ENCODE assay signal across 10 cellular contexts in genomic region chr19:41868120-41868988, GRCh38. TPM values are rescaled to one million over a fixed set of nuclear protein-coding genes. Genes with fewer than 3 reads are reported as not detected.
DNase-seq lines count a peak whose midpoint lies in the region; ATAC-seq, FAIRE-seq and TF ChIP-seq lines count a peak whose summit lies in the region.
"Had no signal": no experiment of that assay in that cellular context is flagged by ENCODE, and none has a peak within 500 bp of the region (broad histone marks: within the 10 kb centered on the region; RNA-seq: fewer than 3 reads in every experiment).

No MANE protein-coding gene starts in this region.

- CTCF ChIA-PET in HepG2 (lab: Yijun Ruan, JAX; ENCODE audit: low intra/inter-chr PET ratio, low total read pairs): no interaction called here

- peaks cover 36% of the 10 kb centered on the region for H3K79me2 ChIP-seq in HepG2 (ENCODE audit: insufficient read depth, low read length)

- H3K4me3 ChIP-seq in HepG2 (replicated peaks in 1 of 3; ENCODE audit: insufficient read depth in 1 of 3, low read depth in 2 of 3, low read length in 3 of 3): no peak overlapping the region
- H3K4me3 ChIP-seq in right lobe of liver: no peak overlapping the region
- no peak overlapping the region for H3K4me3 ChIP-seq in RWPE2 (ENCODE audit: severe bottlenecking)
- no peak overlapping the region for H3K4me3 ChIP-seq in body of pancreas
- H3K4me3 ChIP-seq in coronary artery: no peak overlapping the region

- H3K9ac ChIP-seq in HepG2 (ENCODE audit: insufficient read depth, low read depth, low read length): no peak overlapping the region

- no TSS peak for BruUV-seq in HepG2 (replicated peaks; lab: Mats Ljungman, UMichigan)

- FAIRE-seq in HepG2 (lab: Jason Lieb, UNC): no peak
- no peak for FAIRE-seq in HTR-8/SVneo (lab: Jason Lieb, UNC)
- FAIRE-seq: D721Med had no signal

- TF ChIP-seq POLR2A in HepG2 (IDR thresholded peaks at IDR 0.05; ENCODE audit: insufficient read depth in 1 of 2, low read depth in 2 of 2, low read length in 2 of 2) (peak in 1 of 2 experiments; percentile 43; a peak in 1 of 4 replicates), right lobe of liver (IDR thresholded peaks at IDR 0.05) (no peak), body of pancreas (IDR thresholded peaks at IDR 0.05) (no peak)

- H2AFZ ChIP-seq in HepG2 (ENCODE audit: low read length): no peak overlapping the region

- H3K9me3 ChIP-seq in HepG2 (ENCODE audit: low read length): no peaks in the 10 kb centered on the region
- no peaks in the 10 kb centered on the region for H3K9me3 ChIP-seq in right lobe of liver
- H3K9me3 ChIP-seq in RWPE2 (ENCODE audit: severe bottlenecking): no peaks in the 10 kb centered on the region
- no peaks in the 10 kb centered on the region for H3K9me3 ChIP-seq in body of pancreas

- TF ChIP-seq CTCF in HepG2 (CRISPR knock-in tag; IDR thresholded peaks at IDR 0.05) (no peak), right lobe of liver (IDR thresholded peaks at IDR 0.05) (no peak), RWPE2 (IDR thresholded peaks at IDR 0.05; ENCODE audit: poor library complexity, severe bottlenecking) (no peak), body of pancreas (IDR thresholded peaks at IDR 0.05) (no peak), coronary artery (IDR thresholded peaks at IDR 0.05) (no peak)

- no peak overlapping the region for H3K4me2 ChIP-seq in HepG2 (ENCODE audit: low read depth, low read length)

- peaks cover 88% of the 10 kb centered on the region for H4K20me1 ChIP-seq in HepG2 (ENCODE audit: insufficient read depth, low read length)

- TF ChIP-seq RAD21 in HepG2 (CRISPR knock-in tag; IDR thresholded peaks at IDR 0.05): no peak

- DNase-seq in HepG2 (ENCODE audit: low spot score): no peak
- DNase-seq in right lobe of liver: no peak
- no peak for DNase-seq in RWPE2 (ENCODE audit: low spot score)
- no peak for DNase-seq in body of pancreas
- no peak for DNase-seq in GM19238 (ENCODE audit: insufficient read length, low spot score)
- DNase-seq in coronary artery (ENCODE audit: low spot score): no peak
- no peak for DNase-seq in HTR-8/SVneo (ENCODE audit: insufficient read length, low spot score)

- H3K27ac ChIP-seq in HepG2 (ENCODE audit: extremely low read length, insufficient read depth, low read length) (peak overlapping the region; percentile 29), right lobe of liver (no peak overlapping the region), RWPE2 (ENCODE audit: poor library complexity, severe bottlenecking) (peak overlapping the region; percentile 5), body of pancreas (no peak overlapping the region), coronary artery (no peak overlapping the region)

- peak; percentile 1; the same call in 1 of the 3 replicates for ATAC-seq in HepG2
- ATAC-seq in right lobe of liver: no peak
- ATAC-seq in RWPE2 (ENCODE audit: low read depth): no peak
- ATAC-seq in esophagus mucosa: peak; percentile 19
- ATAC-seq in body of pancreas: no peak

- in situ Hi-C loops in HepG2 (cut with HindIII; ENCODE audit: extremely low pct_ligation_motif_present, low pct_unique_long_range_greater_than_20kb): no loop called here

- H3K36me3 ChIP-seq in HepG2 (replicated peaks in 1 of 2; ENCODE audit: control insufficient read depth in 1 of 2, insufficient read depth in 2 of 2, low read length in 2 of 2) (peaks cover 29 to 75% of the 10 kb centered on the region in 2 experiments), right lobe of liver (peaks cover 7 to 66% (median 31%) of the 10 kb centered on the region in 4 donors), RWPE2 (ENCODE audit: low read depth) (peaks cover 86% of the 10 kb centered on the region), body of pancreas (replicated peaks in 1 of 2; ENCODE audit: insufficient read depth in 1 of 2, low read depth in 2 of 2) (peaks cover 20 to 23% of the 10 kb centered on the region in 2 donors)

- no peak for TF ChIP-seq EP300 in HepG2 (IDR thresholded peaks at IDR 0.05; ENCODE audit: low read depth in 2 of 2, low read length in 2 of 2)
- no peak for TF ChIP-seq EP300 in HepG2 (CRISPR knock-in tag; IDR thresholded peaks at IDR 0.05; ENCODE audit: borderline replicate concordance)

- H3K27me3 ChIP-seq in HepG2 (ENCODE audit: control insufficient read depth in 1 of 2, insufficient read depth in 2 of 2, low read length in 2 of 2) (no peaks in the 10 kb centered on the region), right lobe of liver (no peaks in the 10 kb centered on the region), RWPE2 (ENCODE audit: insufficient read depth, poor library complexity, severe bottlenecking) (no peaks in the 10 kb centered on the region), body of pancreas (no peaks in the 10 kb centered on the region)

- WGBS in HepG2 (ENCODE audit: low lambda C conversion rate): 94% methylated on average over 8 of the region's 10 CpGs
- 63% methylated on average over 7 of the region's 10 CpGs for WGBS in right lobe of liver (ENCODE audit: insufficient coverage, low coverage, low lambda C conversion rate, missing lambda C conversion rate)
- 46 to 50% methylated on average over 6 to 10 of the region's 10 CpGs for WGBS in body of pancreas, 2 donors

- H3K4me1 ChIP-seq in HepG2 (ENCODE audit: insufficient read depth, low read length) (peaks cover 67% of the 10 kb centered on the region), right lobe of liver (peaks cover 0 to 12% (median 0%) of the 10 kb centered on the region in 4 donors), RWPE2 (ENCODE audit: insufficient read depth, poor library complexity, severe bottlenecking) (no peaks in the 10 kb centered on the region), body of pancreas (peaks cover 49% of the 10 kb centered on the region)

- POLR2A ChIA-PET in HepG2 (lab: Yijun Ruan, JAX): interaction anchor here (6.9 kb wide), 1 partner anchor 8 kb away, joined by 72 read pairs; the partner anchor contains the start of gene RPS19

- intact Hi-C loops in HepG2 (cut with micrococcal nuclease; ENCODE audit: unreplicated experiment): no loop called here
- intact Hi-C loops in right lobe of liver (cut with DNase I): no loop called here
- intact Hi-C loops in body of pancreas (cut with DNase I): no loop called here

RNA-seq across cellular contexts. Expression of gene RPS19, which starts 8.3 kb away (rescaled TPM):
- total RNA-seq in HepG2 (2016; rRNA removed; fragmentation: Illumina TruSeq; extraction: Trizol): 4,758 and 5,028 TPM in 2 replicates
- 8,990 and 9,707 TPM in 2 replicates for total RNA-seq in HepG2 (2016; cell fraction: cytosol; rRNA removed; fragmentation: Illumina TruSeq; extraction: Trizol; ENCODE audit: low read depth)
- total RNA-seq in HepG2 (2016; cell fraction: insoluble cytoplasmic fraction; rRNA removed; fragmentation: Illumina TruSeq; extraction: Trizol): 4,892 and 5,330 TPM in 2 replicates
- total RNA-seq in HepG2 (2016; cell fraction: membrane; rRNA removed; fragmentation: Illumina TruSeq; extraction: Trizol): 12,897 and 13,497 TPM in 2 replicates
- 1,659 and 1,838 TPM in 2 replicates for total RNA-seq in HepG2 (2016; cell fraction: nucleus; rRNA removed; fragmentation: Illumina TruSeq; extraction: Trizol)
- polyA plus RNA-seq in HepG2 (2011; rRNA removed): 1,633 and 1,983 TPM in 2 replicates
- 4,354 and 8,495 TPM in 2 replicates for polyA plus RNA-seq in HepG2 (2011; cell fraction: cytosol; rRNA removed)
- 1,845 and 2,001 TPM in 2 replicates for polyA plus RNA-seq in HepG2 (2011; cell fraction: nucleus; rRNA removed)
- 3,093 and 4,312 TPM in 2 replicates for polyA plus RNA-seq in HepG2 (2012)
- polyA plus RNA-seq in HepG2 (2016; cell fraction: cytosol; fragmentation: Illumina TruSeq; extraction: Trizol; ENCODE audit: low read depth): 10,211 and 10,944 TPM in 2 replicates
- 4,747 and 4,833 TPM in 2 replicates for polyA plus RNA-seq in HepG2 (2016; cell fraction: insoluble cytoplasmic fraction; fragmentation: Illumina TruSeq; extraction: Trizol; ENCODE audit: low read depth)
- 11,477 and 11,931 TPM in 2 replicates for polyA plus RNA-seq in HepG2 (2016; cell fraction: membrane; fragmentation: Illumina TruSeq; extraction: Trizol; ENCODE audit: low read depth)
- polyA plus RNA-seq in HepG2 (2016; cell fraction: nucleus; fragmentation: Illumina TruSeq; extraction: Trizol; ENCODE audit: insufficient read depth, low read depth): 2,975 and 3,175 TPM in 2 replicates
- polyA minus RNA-seq in HepG2 (2011; rRNA and poly(A)+ RNA removed; ENCODE audit: low replicate concordance): 958 and 1,242 TPM in 2 replicates
- polyA minus RNA-seq in HepG2 (2011; cell fraction: cytosol; rRNA and poly(A)+ RNA removed): 1,380 TPM in 2 replicates
- polyA minus RNA-seq in HepG2 (2011; cell fraction: nucleus; rRNA and poly(A)+ RNA removed): 385 and 466 TPM in 2 replicates
- total RNA-seq in right lobe of liver: 100 to 1,000 TPM; 347 to 556 (median 499) TPM
- 2,011 TPM for total RNA-seq in esophagus mucosa
- total RNA-seq in body of pancreas: 100 to 1,000 TPM; 454 to 832 TPM

RNA-seq across cellular contexts. Expression of gene CD79A, which starts 8.7 kb away (rescaled TPM):
- total RNA-seq in HepG2 (2016; rRNA removed; fragmentation: Illumina TruSeq; extraction: Trizol): 0.27 and 0.33 TPM in 2 replicates
- 0.26 and 0.51 TPM in 2 replicates for total RNA-seq in HepG2 (2016; cell fraction: cytosol; rRNA removed; fragmentation: Illumina TruSeq; extraction: Trizol; ENCODE audit: low read depth)
- total RNA-seq in HepG2 (2016; cell fraction: insoluble cytoplasmic fraction; rRNA removed; fragmentation: Illumina TruSeq; extraction: Trizol): 0.24 and 0.37 TPM in 2 replicates
- total RNA-seq in HepG2 (2016; cell fraction: membrane; rRNA removed; fragmentation: Illumina TruSeq; extraction: Trizol): 0.62 TPM in 1 of 2 replicates, not detected in the other
- 0.40 TPM in 1 of 2 replicates, not detected in the other for total RNA-seq in HepG2 (2016; cell fraction: nucleus; rRNA removed; fragmentation: Illumina TruSeq; extraction: Trizol)
- polyA plus RNA-seq in HepG2 (2011; rRNA removed): 0.24 and 0.30 TPM in 2 replicates
- polyA plus RNA-seq in HepG2 (2011; cell fraction: cytosol; rRNA removed): 0.44 and 0.52 TPM in 2 replicates
- 0.31 and 0.51 TPM in 2 replicates for polyA plus RNA-seq in HepG2 (2011; cell fraction: nucleus; rRNA removed)
- 0.25 TPM in 1 of 2 replicates, not detected in the other for polyA plus RNA-seq in HepG2 (2012)
- 0.21 and 0.44 TPM in 2 replicates for polyA plus RNA-seq in HepG2 (2016; cell fraction: cytosol; fragmentation: Illumina TruSeq; extraction: Trizol; ENCODE audit: low read depth)
- polyA plus RNA-seq in HepG2 (2016; cell fraction: insoluble cytoplasmic fraction; fragmentation: Illumina TruSeq; extraction: Trizol; ENCODE audit: low read depth): 0.49 and 0.52 TPM in 2 replicates
- 0.69 and 1.1 TPM in 2 replicates for polyA plus RNA-seq in HepG2 (2016; cell fraction: membrane; fragmentation: Illumina TruSeq; extraction: Trizol; ENCODE audit: low read depth)
- polyA plus RNA-seq in HepG2 (2016; cell fraction: nucleus; fragmentation: Illumina TruSeq; extraction: Trizol; ENCODE audit: insufficient read depth, low read depth): 0.78 and 0.95 TPM in 2 replicates
- polyA minus RNA-seq in HepG2 (2011; rRNA and poly(A)+ RNA removed; ENCODE audit: low replicate concordance): 0.26 and 0.84 TPM in 2 replicates
- 0.49 TPM in 1 of 2 replicates, not detected in the other for polyA minus RNA-seq in HepG2 (2011; cell fraction: cytosol; rRNA and poly(A)+ RNA removed)
- not detected in 2 replicates for polyA minus RNA-seq in HepG2 (2011; cell fraction: nucleus; rRNA and poly(A)+ RNA removed)
- total RNA-seq in right lobe of liver: under 1 TPM in 4 of 6 experiments, not detected in 2; 0.18 to 0.71 (median 0.39) TPM
- 2.6 TPM for total RNA-seq in esophagus mucosa
- total RNA-seq in body of pancreas: not detected

RNA-seq across cellular contexts. Expression of gene ARHGEF1, which starts 14.6 kb away (rescaled TPM):
- 26.2 and 34.7 TPM in 2 replicates for total RNA-seq in HepG2 (2016; rRNA removed; fragmentation: Illumina TruSeq; extraction: Trizol)
- total RNA-seq in HepG2 (2016; cell fraction: cytosol; rRNA removed; fragmentation: Illumina TruSeq; extraction: Trizol; ENCODE audit: low read depth): 6.5 and 9.6 TPM in 2 replicates
- total RNA-seq in HepG2 (2016; cell fraction: insoluble cytoplasmic fraction; rRNA removed; fragmentation: Illumina TruSeq; extraction: Trizol): 16.1 and 36.8 TPM in 2 replicates
- 10.4 and 11.0 TPM in 2 replicates for total RNA-seq in HepG2 (2016; cell fraction: membrane; rRNA removed; fragmentation: Illumina TruSeq; extraction: Trizol)
- total RNA-seq in HepG2 (2016; cell fraction: nucleus; rRNA removed; fragmentation: Illumina TruSeq; extraction: Trizol): 28.3 and 29.2 TPM in 2 replicates
- polyA plus RNA-seq in HepG2 (2011; rRNA removed): 33.1 and 33.7 TPM in 2 replicates
- polyA plus RNA-seq in HepG2 (2011; cell fraction: cytosol; rRNA removed): 20.2 and 33.5 TPM in 2 replicates
- polyA plus RNA-seq in HepG2 (2011; cell fraction: nucleus; rRNA removed): 215 and 292 TPM in 2 replicates
- 33.2 and 34.0 TPM in 2 replicates for polyA plus RNA-seq in HepG2 (2012)
- polyA plus RNA-seq in HepG2 (2016; cell fraction: cytosol; fragmentation: Illumina TruSeq; extraction: Trizol; ENCODE audit: low read depth): 3.8 and 4.4 TPM in 2 replicates
- 20.7 and 29.5 TPM in 2 replicates for polyA plus RNA-seq in HepG2 (2016; cell fraction: insoluble cytoplasmic fraction; fragmentation: Illumina TruSeq; extraction: Trizol; ENCODE audit: low read depth)
- 7.4 and 8.4 TPM in 2 replicates for polyA plus RNA-seq in HepG2 (2016; cell fraction: membrane; fragmentation: Illumina TruSeq; extraction: Trizol; ENCODE audit: low read depth)
- polyA plus RNA-seq in HepG2 (2016; cell fraction: nucleus; fragmentation: Illumina TruSeq; extraction: Trizol; ENCODE audit: insufficient read depth, low read depth): 90.2 and 102 TPM in 2 replicates
- polyA minus RNA-seq in HepG2 (2011; rRNA and poly(A)+ RNA removed; ENCODE audit: low replicate concordance): 15.9 and 39.4 TPM in 2 replicates
- polyA minus RNA-seq in HepG2 (2011; cell fraction: cytosol; rRNA and poly(A)+ RNA removed): 16.3 and 26.4 TPM in 2 replicates
- polyA minus RNA-seq in HepG2 (2011; cell fraction: nucleus; rRNA and poly(A)+ RNA removed): 29.6 and 31.9 TPM in 2 replicates
- 10 to 100 TPM; 25.3 to 39.7 (median 30.2) TPM for total RNA-seq in right lobe of liver
- 53.9 TPM for total RNA-seq in esophagus mucosa
- total RNA-seq in body of pancreas: 100 to 1,000 TPM in 1 of 2 donors, 10 to 100 TPM in 1; 43.8 to 104 TPM

RNA-seq across cellular contexts. Expression of gene DMRTC2, which starts 23.5 kb away (rescaled TPM):
- not detected in 2 replicates for total RNA-seq in HepG2 (2016; rRNA removed; fragmentation: Illumina TruSeq; extraction: Trizol)
- total RNA-seq in HepG2 (2016; cell fraction: cytosol; rRNA removed; fragmentation: Illumina TruSeq; extraction: Trizol; ENCODE audit: low read depth): not detected in 2 replicates
- not detected in 2 replicates for total RNA-seq in HepG2 (2016; cell fraction: insoluble cytoplasmic fraction; rRNA removed; fragmentation: Illumina TruSeq; extraction: Trizol)
- total RNA-seq in HepG2 (2016; cell fraction: membrane; rRNA removed; fragmentation: Illumina TruSeq; extraction: Trizol): not detected in 2 replicates
- total RNA-seq in HepG2 (2016; cell fraction: nucleus; rRNA removed; fragmentation: Illumina TruSeq; extraction: Trizol): not detected in 2 replicates
- not detected in 2 replicates for polyA plus RNA-seq in HepG2 (2011; rRNA removed)
- polyA plus RNA-seq in HepG2 (2011; cell fraction: cytosol; rRNA removed): not detected in 2 replicates
- polyA plus RNA-seq in HepG2 (2011; cell fraction: nucleus; rRNA removed): not detected in 2 replicates
- not detected in 2 replicates for polyA plus RNA-seq in HepG2 (2012)
- polyA plus RNA-seq in HepG2 (2016; cell fraction: cytosol; fragmentation: Illumina TruSeq; extraction: Trizol; ENCODE audit: low read depth): not detected in 2 replicates
- not detected in 2 replicates for polyA plus RNA-seq in HepG2 (2016; cell fraction: insoluble cytoplasmic fraction; fragmentation: Illumina TruSeq; extraction: Trizol; ENCODE audit: low read depth)
- not detected in 2 replicates for polyA plus RNA-seq in HepG2 (2016; cell fraction: membrane; fragmentation: Illumina TruSeq; extraction: Trizol; ENCODE audit: low read depth)
- not detected in 2 replicates for polyA plus RNA-seq in HepG2 (2016; cell fraction: nucleus; fragmentation: Illumina TruSeq; extraction: Trizol; ENCODE audit: insufficient read depth, low read depth)
- polyA minus RNA-seq in HepG2 (2011; rRNA and poly(A)+ RNA removed; ENCODE audit: low replicate concordance): not detected in 2 replicates
- polyA minus RNA-seq in HepG2 (2011; cell fraction: cytosol; rRNA and poly(A)+ RNA removed): not detected in 2 replicates
- polyA minus RNA-seq in HepG2 (2011; cell fraction: nucleus; rRNA and poly(A)+ RNA removed): not detected in 2 replicates
- total RNA-seq in right lobe of liver: not detected
- total RNA-seq in esophagus mucosa: not detected
- total RNA-seq in body of pancreas: not detected
- total RNA-seq: fibroblast of lung had no signal
- polyA plus RNA-seq: fibroblast of lung had no signal

RNA-seq across cellular contexts. Expression of gene LYPD4, which starts 23.9 kb away (rescaled TPM):
- total RNA-seq in HepG2 (2016; rRNA removed; fragmentation: Illumina TruSeq; extraction: Trizol) (not detected in 2 replicates), right lobe of liver (not detected), esophagus mucosa (not detected), body of pancreas (not detected)
- not detected in 2 replicates for total RNA-seq in HepG2 (2016; cell fraction: cytosol; rRNA removed; fragmentation: Illumina TruSeq; extraction: Trizol; ENCODE audit: low read depth)
- not detected in 2 replicates for total RNA-seq in HepG2 (2016; cell fraction: insoluble cytoplasmic fraction; rRNA removed; fragmentation: Illumina TruSeq; extraction: Trizol)
- total RNA-seq in HepG2 (2016; cell fraction: membrane; rRNA removed; fragmentation: Illumina TruSeq; extraction: Trizol): not detected in 2 replicates
- not detected in 2 replicates for total RNA-seq in HepG2 (2016; cell fraction: nucleus; rRNA removed; fragmentation: Illumina TruSeq; extraction: Trizol)
- not detected in 2 replicates for polyA plus RNA-seq in HepG2 (2011; rRNA removed)
- polyA plus RNA-seq in HepG2 (2011; cell fraction: cytosol; rRNA removed): not detected in 2 replicates
- polyA plus RNA-seq in HepG2 (2011; cell fraction: nucleus; rRNA removed): not detected in 2 replicates
- polyA plus RNA-seq in HepG2 (2012): not detected in 2 replicates
- polyA plus RNA-seq in HepG2 (2016; cell fraction: cytosol; fragmentation: Illumina TruSeq; extraction: Trizol; ENCODE audit: low read depth): not detected in 2 replicates
- not detected in 2 replicates for polyA plus RNA-seq in HepG2 (2016; cell fraction: insoluble cytoplasmic fraction; fragmentation: Illumina TruSeq; extraction: Trizol; ENCODE audit: low read depth)
- not detected in 2 replicates for polyA plus RNA-seq in HepG2 (2016; cell fraction: membrane; fragmentation: Illumina TruSeq; extraction: Trizol; ENCODE audit: low read depth)
- not detected in 2 replicates for polyA plus RNA-seq in HepG2 (2016; cell fraction: nucleus; fragmentation: Illumina TruSeq; extraction: Trizol; ENCODE audit: insufficient read depth, low read depth)
- not detected in 2 replicates for polyA minus RNA-seq in HepG2 (2011; rRNA and poly(A)+ RNA removed; ENCODE audit: low replicate concordance)
- not detected in 2 replicates for polyA minus RNA-seq in HepG2 (2011; cell fraction: cytosol; rRNA and poly(A)+ RNA removed)
- polyA minus RNA-seq in HepG2 (2011; cell fraction: nucleus; rRNA and poly(A)+ RNA removed): not detected in 2 replicates
- total RNA-seq: fibroblast of lung had no signal
- polyA plus RNA-seq: fibroblast of lung had no signal

Comparison
In these comparisons a context has a peak if more than half of its experiments do, and no peak if none do; other contexts are left out.
1. ATAC-seq: peak in HepG2 (single experiment) and esophagus mucosa (single experiment); none in right lobe of liver (0 of 4), RWPE2 (single experiment) and body of pancreas (single experiment).
2. H3K27ac ChIP-seq: peak in HepG2 (single experiment) and RWPE2 (single experiment); none in right lobe of liver (0 of 3), body of pancreas (0 of 4) and coronary artery (0 of 2).